33 cellular contexts compared by ENCODE assay signal in genomic region chr12:114134922-114135321, GRCh38.
DNase-seq lines count a peak whose midpoint lies in the region; ATAC-seq and TF ChIP-seq lines count a peak whose summit lies in the region.
"Had no signal": no experiment of that assay in that cellular context is flagged by ENCODE, and none has a peak within 500 bp of the region (broad histone marks: within the 10 kb centered on the region; RNA-seq: fewer than 3 reads in every experiment).

No MANE protein-coding gene starts in this region.

- H3K36me3 ChIP-seq in cardiac muscle cell = no peaks in the 10 kb centered on the region
- no peaks in the 10 kb centered on the region for H3K36me3 ChIP-seq in left ventricle myocardium inferior
- H3K36me3 ChIP-seq in neural progenitor cell = no peaks in the 10 kb centered on the region
- H3K36me3 ChIP-seq: BE2C; BLaER1; BLaER1 treated with 17β-estradiol and CSF1 and Interleukin-3, amounts not matched to agents 10 nM and 100 nM had no signal

- H3K36me3 Mint-ChIP-seq in neural progenitor cell = no peaks in the 10 kb centered on the region
- H3K36me3 Mint-ChIP-seq in stimulated activated memory B cell treated with anti-CD40 and anti-IgM and Interleukin-4, amounts not matched to agents 10 μg/mL and 1 μg/mL and 100 μg/mL, for 72 hours = no peaks in the 10 kb centered on the region
- H3K36me3 Mint-ChIP-seq: CD14-positive monocyte; CD4-positive, alpha-beta memory T cell; CD4-positive, CD25-positive, alpha-beta regulatory T cell; CD8-positive, alpha-beta memory T cell; CD8-positive, alpha-beta T cell had no signal

- H3K27ac ChIP-seq in cardiac muscle cell = peak overlapping the region; percentile 27
- H3K27ac ChIP-seq in left ventricle myocardium inferior (replicated peaks) = no peak overlapping the region
- no peak overlapping the region for H3K27ac ChIP-seq in neural progenitor cell
- H3K27ac ChIP-seq: 22Rv1; A549; BLaER1; BLaER1 treated with 17β-estradiol and CSF1 and Interleukin-3, amounts not matched to agents 10 nM and 100 nM; C4-2B had no signal

- DNase-seq in cardiac muscle cell (ENCODE audit: low read depth in 1 of 2, low spot score in 1 of 2) = peak in 1 of 2 donors; percentile 62
- no peak for DNase-seq in left ventricle myocardium inferior
- DNase-seq in neural progenitor cell (ENCODE audit: low spot score) = no peak
- peak; percentile 10 for DNase-seq in retina
- DNase-seq: 8988T; ACHN; AML-193; BE2C; C1 segment of cervical spinal cord; Caco-2; Calu3; CD4-positive, alpha-beta memory T cell; CD4-positive, alpha-beta T cell; CD4-positive, CD25-positive, alpha-beta regulatory T cell; CD8-positive, alpha-beta memory T cell; CD8-positive, alpha-beta T cell; COR-L47; DMS 273 treated with DMSO at 0.1 percent for 48 hours; DMS153; DMS53; DMS79; DMS79 treated with DMSO at 0.1 percent for 48 hours; DND-41; EL had no signal

- H3K9ac ChIP-seq in neural progenitor cell = no peak overlapping the region
- H3K9ac ChIP-seq: BLaER1; BLaER1 treated with 17β-estradiol and CSF1 and Interleukin-3, amounts not matched to agents 10 nM and 100 nM had no signal

- no peaks in the 10 kb centered on the region for H3K79me2 ChIP-seq in neural progenitor cell (ENCODE audit: low read depth)

- no peak for ATAC-seq in stimulated activated memory B cell treated with anti-CD40 and anti-IgM and Interleukin-4, amounts not matched to agents 10 μg/mL and 1 μg/mL and 100 μg/mL, for 72 hours
- ATAC-seq in GM21717 (IDR thresholded peaks at IDR 0.05; ENCODE audit: unreplicated experiment) = no peak
- ATAC-seq: A549; CD8-positive, alpha-beta T cell had no signal

- H3K27me3 Mint-ChIP-seq in neural progenitor cell (ENCODE audit: insufficient read depth, low read depth) = peaks cover 8% of the 10 kb centered on the region
- no peaks in the 10 kb centered on the region for H3K27me3 Mint-ChIP-seq in stimulated activated memory B cell treated with anti-CD40 and anti-IgM and Interleukin-4, amounts not matched to agents 10 μg/mL and 1 μg/mL and 100 μg/mL, for 72 hours
- H3K27me3 Mint-ChIP-seq: B cell; CD4-positive, alpha-beta memory T cell; CD4-positive, CD25-positive, alpha-beta regulatory T cell had no signal

- TF ChIP-seq CTCF in cardiac muscle cell (IDR thresholded peaks at IDR 0.05; ENCODE audit: low read depth, low read length) = no peak
- no peak for TF ChIP-seq CTCF in left ventricle myocardium inferior (IDR thresholded peaks at IDR 0.05; ENCODE audit: borderline replicate concordance)
- TF ChIP-seq CTCF in neural progenitor cell (IDR thresholded peaks at IDR 0.05) = no peak

- no peaks in the 10 kb centered on the region for H3K9me3 Mint-ChIP-seq in neural progenitor cell
- H3K9me3 Mint-ChIP-seq in stimulated activated memory B cell treated with anti-CD40 and anti-IgM and Interleukin-4, amounts not matched to agents 10 μg/mL and 1 μg/mL and 100 μg/mL, for 72 hours = peaks cover 2% of the 10 kb centered on the region
- H3K9me3 Mint-ChIP-seq: CD4-positive, alpha-beta T cell; CD8-positive, alpha-beta memory T cell; CD8-positive, alpha-beta T cell had no signal

- H3K4me3 ChIP-seq in cardiac muscle cell = no peak overlapping the region
- no peak overlapping the region for H3K4me3 ChIP-seq in left ventricle myocardium inferior
- H3K4me3 ChIP-seq in neural progenitor cell = no peak overlapping the region
- H3K4me3 ChIP-seq: A549; BLaER1; BLaER1 treated with 17β-estradiol and CSF1 and Interleukin-3, amounts not matched to agents 10 nM and 100 nM had no signal

- peak overlapping the region; percentile 16 for H3K4me2 ChIP-seq in neural progenitor cell
- H3K4me2 ChIP-seq: A549; BLaER1; BLaER1 treated with 17β-estradiol and CSF1 and Interleukin-3, amounts not matched to agents 10 nM and 100 nM had no signal

- H3K27me3 ChIP-seq in cardiac muscle cell = no peaks in the 10 kb centered on the region
- peaks cover 50% of the 10 kb centered on the region for H3K27me3 ChIP-seq in left ventricle myocardium inferior (ENCODE audit: low read depth)
- H3K27me3 ChIP-seq in neural progenitor cell = peaks cover 100% of the 10 kb centered on the region
- H3K27me3 ChIP-seq: BE2C, BLaER1 had no signal

- H3K4me1 Mint-ChIP-seq in neural progenitor cell = no peaks in the 10 kb centered on the region
- no peaks in the 10 kb centered on the region for H3K4me1 Mint-ChIP-seq in stimulated activated memory B cell treated with anti-CD40 and anti-IgM and Interleukin-4, amounts not matched to agents 10 μg/mL and 1 μg/mL and 100 μg/mL, for 72 hours
- H3K4me1 Mint-ChIP-seq: B cell; CD14-positive monocyte; CD4-positive, alpha-beta memory T cell; CD4-positive, CD25-positive, alpha-beta regulatory T cell; CD8-positive, alpha-beta memory T cell had no signal

- intact Hi-C loops in left ventricle myocardium inferior (cut with micrococcal nuclease) = no loop called here

- H3K27ac Mint-ChIP-seq in neural progenitor cell = no peak overlapping the region
- no peak overlapping the region for H3K27ac Mint-ChIP-seq in stimulated activated memory B cell treated with anti-CD40 and anti-IgM and Interleukin-4, amounts not matched to agents 10 μg/mL and 1 μg/mL and 100 μg/mL, for 72 hours
- H3K27ac Mint-ChIP-seq: B cell; CD14-positive monocyte; CD4-positive, alpha-beta memory T cell; CD4-positive, alpha-beta T cell; CD4-positive, CD25-positive, alpha-beta regulatory T cell; CD8-positive, alpha-beta memory T cell; CD8-positive, alpha-beta T cell had no signal

- H4K20me1 ChIP-seq in neural progenitor cell (ENCODE audit: low read depth) = no peaks in the 10 kb centered on the region
- H4K20me1 ChIP-seq: BLaER1; BLaER1 treated with 17β-estradiol and CSF1 and Interleukin-3, amounts not matched to agents 10 nM and 100 nM had no signal

- H3K4me1 ChIP-seq in cardiac muscle cell (ENCODE audit: low read depth) (peaks cover 24% of the 10 kb centered on the region), left ventricle myocardium inferior (no peaks in the 10 kb centered on the region), neural progenitor cell (peaks cover 13% of the 10 kb centered on the region)
- H3K4me1 ChIP-seq: A549; BE2C; BLaER1; BLaER1 treated with 17β-estradiol and CSF1 and Interleukin-3, amounts not matched to agents 10 nM and 100 nM; Caco-2 had no signal

- H2AFZ ChIP-seq in neural progenitor cell (replicated peaks) = no peak overlapping the region

- peaks cover 11% of the 10 kb centered on the region for H3F3A ChIP-seq in neural progenitor cell (ENCODE audit: low read depth)

- H3K4me3 Mint-ChIP-seq in neural progenitor cell = no peak overlapping the region
- no peak overlapping the region for H3K4me3 Mint-ChIP-seq in stimulated activated memory B cell treated with anti-CD40 and anti-IgM and Interleukin-4, amounts not matched to agents 10 μg/mL and 1 μg/mL and 100 μg/mL, for 72 hours
- H3K4me3 Mint-ChIP-seq: B cell; CD14-positive monocyte; CD4-positive, alpha-beta memory T cell; CD4-positive, alpha-beta T cell; CD4-positive, CD25-positive, alpha-beta regulatory T cell; CD8-positive, alpha-beta memory T cell; CD8-positive, alpha-beta T cell had no signal

- H3K9me3 ChIP-seq in cardiac muscle cell (ENCODE audit: low read depth) (no peaks in the 10 kb centered on the region), left ventricle myocardium inferior (replicated peaks) (no peaks in the 10 kb centered on the region), neural progenitor cell (ENCODE audit: low read depth) (no peaks in the 10 kb centered on the region)
- H3K9me3 ChIP-seq: A549; BE2C; BLaER1; BLaER1 treated with 17β-estradiol and CSF1 and Interleukin-3, amounts not matched to agents 10 nM and 100 nM; Caco-2 had no signal
